ENCODE assay signal across 9 cellular contexts in the genomic region with DNA sequence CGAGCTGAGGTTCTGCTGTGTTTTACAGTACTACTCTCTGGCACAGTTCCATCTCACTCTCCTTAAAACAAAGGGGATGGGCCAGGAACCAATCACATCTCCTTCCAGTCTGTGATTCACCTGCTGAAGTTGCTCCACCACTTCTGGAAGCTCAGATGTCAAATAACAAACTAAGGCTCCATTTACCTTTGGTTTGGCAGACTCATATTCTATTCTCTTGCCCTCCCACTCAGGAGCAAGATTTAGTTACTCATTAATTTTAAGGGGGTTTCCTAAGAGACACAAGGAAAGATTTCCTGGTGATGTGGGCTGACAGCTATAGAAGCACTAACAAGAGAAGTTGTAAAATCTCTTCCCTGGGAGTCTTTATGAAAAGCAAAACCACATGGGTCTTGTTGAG. TPM values are rescaled to one million over a fixed set of nuclear protein-coding genes. Genes with fewer than 3 reads are reported as not detected.
DNase-seq lines count a peak whose midpoint lies in the region; ATAC-seq and TF ChIP-seq lines count a peak whose summit lies in the region.
"Had no signal": no experiment of that assay in that cellular context is flagged by ENCODE, and none has a peak within 500 bp of the region (broad histone marks: within the 10 kb centered on the region; RNA-seq: fewer than 3 reads in every experiment).

No MANE protein-coding gene starts in this region.

- H4K20me1 ChIP-seq in OCI-LY3 (ENCODE audit: insufficient read depth, low read length) = no peaks in the 10 kb centered on the region

- peak overlapping the region; percentile 24; the same call in 1 of the 2 replicates for H3K9ac ChIP-seq in OCI-LY3 (ENCODE audit: low read length)

- intact Hi-C loops in left colon (cut with DNase I, micrococcal nuclease) = no loop called here

- no peak overlapping the region for H3K4me3 ChIP-seq in OCI-LY3 (ENCODE audit: low read length)

- peak overlapping the region; percentile 63; the same call in 1 of the 2 replicates for H2AFZ ChIP-seq in OCI-LY3 (ENCODE audit: low read depth, low read length)

- peak overlapping the region; percentile 63 for H3K4me2 ChIP-seq in OCI-LY3 (ENCODE audit: low read length)

- H3K79me2 ChIP-seq in OCI-LY3 (ENCODE audit: low read length) = no peaks in the 10 kb centered on the region

- no peak for TF ChIP-seq CTCF in OCI-LY3 (IDR thresholded peaks at IDR 0.05; ENCODE audit: low read depth, low read length)

- no peak overlapping the region for H3K27ac ChIP-seq in OCI-LY3 (ENCODE audit: low read length)

- no peaks in the 10 kb centered on the region for H3K27me3 ChIP-seq in OCI-LY3 (ENCODE audit: low read depth, low read length)

- H3K4me1 ChIP-seq in OCI-LY3 (ENCODE audit: low read length) = peaks cover 15% of the 10 kb centered on the region

- CTCF ChIA-PET in HEK293T (lab: Yijun Ruan, JAX) = no interaction called here

- DNase-seq in DMS53 treated with DMSO at 0.1 percent for 48 hours (lab: John Stamatoyannopoulos, UW; ENCODE audit: unreplicated experiment) = peak; percentile 94
- peak in 1 of 2 donors; percentile 34 for DNase-seq in left colon
- DNase-seq in HEK293T (ENCODE audit: extremely low spot score) = no peak
- no peak for DNase-seq in NCI-H1048 (lab: John Stamatoyannopoulos, UW)
- no peak for DNase-seq in NCI-H2081 treated with DMSO at 0.1 percent for 48 hours (lab: John Stamatoyannopoulos, UW)
- no peak for DNase-seq in activated CD4-positive, alpha-beta T cell treated with anti-CD3 and anti-CD28 coated beads, Interleukin-2, amount 50 U/mL, for 48 hours
- DNase-seq: activated naive CD4-positive, alpha-beta T cell treated with anti-CD3 and anti-CD28 coated beads, Interleukin-2, amount 50 U/mL, for 16 hours had no signal

- H3K36me3 ChIP-seq in OCI-LY3 (replicated peaks; ENCODE audit: low read depth, low read length) = no peaks in the 10 kb centered on the region

- ATAC-seq in HG02588 (IDR thresholded peaks at IDR 0.05; ENCODE audit: unreplicated experiment) (peak; percentile 67), left colon (peak; percentile 96)

- no peaks in the 10 kb centered on the region for H3K9me3 ChIP-seq in OCI-LY3 (ENCODE audit: insufficient read depth, low read length)

- POLR2A ChIA-PET in HEK293T (lab: Yijun Ruan, JAX) = no interaction called here

TF ChIP-seq in HEK293T, 16 proteins besides CTCF, POLR2A, EP300 and RAD21:
- TF ChIP-seq SUZ12 (IDR thresholded peaks at IDR 0.05) (no peak), FOXK2 (IDR thresholded peaks at IDR 0.05) (no peak), FOXM1 (IDR thresholded peaks at IDR 0.05; ENCODE audit: borderline replicate concordance) (no peak), ZNF384 (IDR thresholded peaks at IDR 0.05) (no peak), SP1 (IDR thresholded peaks at IDR 0.05) (no peak), LEF1 (IDR thresholded peaks at IDR 0.05; ENCODE audit: borderline replicate concordance) (no peak), CTBP1 (IDR thresholded peaks at IDR 0.05; ENCODE audit: borderline replicate concordance) (no peak), HDGF (IDR thresholded peaks at IDR 0.05; ENCODE audit: borderline replicate concordance) (no peak), L3MBTL2 (conservative IDR thresholded peaks at IDR 0.05) (no peak), ELF4 (IDR thresholded peaks at IDR 0.05) (no peak), TARDBP (IDR thresholded peaks at IDR 0.05) (no peak), FOXA1 (IDR thresholded peaks at IDR 0.05) (no peak), ARNT (IDR thresholded peaks at IDR 0.05) (no peak), BHLHE40 (IDR thresholded peaks at IDR 0.05; ENCODE audit: borderline replicate concordance) (no peak), NFRKB (IDR thresholded peaks at IDR 0.05) (no peak)
- TF ChIP-seq, protein P1, sequence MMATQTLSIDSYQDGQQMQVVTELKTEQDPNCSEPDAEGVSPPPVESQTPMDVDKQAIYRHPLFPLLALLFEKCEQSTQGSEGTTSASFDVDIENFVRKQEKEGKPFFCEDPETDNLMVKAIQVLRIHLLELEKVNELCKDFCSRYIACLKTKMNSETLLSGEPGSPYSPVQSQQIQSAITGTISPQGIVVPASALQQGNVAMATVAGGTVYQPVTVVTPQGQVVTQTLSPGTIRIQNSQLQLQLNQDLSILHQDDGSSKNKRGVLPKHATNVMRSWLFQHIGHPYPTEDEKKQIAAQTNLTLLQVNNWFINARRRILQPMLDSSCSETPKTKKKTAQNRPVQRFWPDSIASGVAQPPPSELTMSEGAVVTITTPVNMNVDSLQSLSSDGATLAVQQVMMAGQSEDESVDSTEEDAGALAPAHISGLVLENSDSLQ (IDR thresholded peaks at IDR 0.05) = no peak

RNA-seq across cellular contexts. Expression of a gene that starts 37.8 kb away (rescaled TPM):
- total RNA-seq in left colon = 10 to 100 TPM; 30.6 to 46.9 TPM
